ENCODE assay signal across 17 cellular contexts in the genomic region with DNA sequence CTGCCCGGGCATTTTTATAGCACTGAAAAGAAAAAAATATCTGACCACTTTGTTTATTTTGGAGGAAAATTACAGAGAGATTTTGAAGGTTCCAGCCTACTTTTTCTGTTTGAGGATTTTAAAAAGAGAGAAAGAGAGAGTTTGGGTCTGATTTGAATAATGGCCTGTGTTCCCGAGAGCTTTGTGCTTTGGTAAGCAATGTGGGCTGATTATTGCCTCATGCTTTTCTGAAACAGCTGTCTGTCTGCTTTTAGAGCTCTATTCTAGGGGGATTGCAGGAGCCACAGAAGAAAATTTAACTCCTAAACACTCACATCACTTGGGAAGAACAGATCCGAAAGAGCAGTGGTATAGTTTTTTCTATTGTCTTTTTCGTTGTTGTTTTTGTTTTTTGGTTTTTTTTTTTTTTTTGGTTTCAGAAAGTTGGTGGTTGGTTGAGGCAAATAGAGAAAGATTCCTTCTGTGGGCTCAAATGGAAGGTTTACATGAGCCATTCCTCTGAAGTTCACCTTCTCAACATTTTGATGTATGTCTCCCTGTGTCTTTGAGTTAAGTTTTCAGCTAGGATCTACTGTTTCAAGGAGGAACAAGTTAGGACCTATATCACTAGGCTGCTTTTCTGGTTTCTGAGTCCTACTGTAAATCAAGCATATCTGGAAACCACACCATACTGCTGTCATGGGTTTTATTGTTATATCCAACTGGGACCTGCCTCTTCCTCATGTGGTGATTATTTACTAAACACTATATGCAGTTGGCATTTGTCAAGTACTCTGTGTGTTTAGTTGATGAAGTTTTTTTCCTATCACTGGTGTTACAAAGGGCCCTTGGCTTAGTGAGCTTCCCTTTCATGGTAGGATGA.
DNase-seq lines count a peak whose midpoint lies in the region; ATAC-seq and TF ChIP-seq lines count a peak whose summit lies in the region.
"Had no signal": no experiment of that assay in that cellular context is flagged by ENCODE, and none has a peak within 500 bp of the region (broad histone marks: within the 10 kb centered on the region; RNA-seq: fewer than 3 reads in every experiment).

No MANE protein-coding gene starts in this region.

- DNase-seq in heart left ventricle (no peak), cardiac septum (ENCODE audit: low spot score) (no peak), OCI-M2 (lab: John Stamatoyannopoulos, UW; ENCODE audit: unreplicated experiment) (peak; percentile 32), left ventricle myocardium inferior (no peak), NCI-H146 treated with DMSO at 0.1 percent for 48 hours (lab: John Stamatoyannopoulos, UW; ENCODE audit: unreplicated experiment) (no peak), brain microvascular endothelial cell (no peak), T-helper 2 cell (no peak)
- no peak for DNase-seq in activated CD8-positive, alpha-beta T cell treated with anti-CD3 and anti-CD28 coated beads, Interleukin-2, amount 10 ng/mL, durations not matched to agents 7 days and 5 days
- DNase-seq: activated naive CD4-positive, alpha-beta T cell; effector memory CD4-positive, alpha-beta T cell; gastrocnemius medialis; GM23248; NCI-H1092 treated with DMSO at 0.1 percent for 48 hours; NCI-H524 treated with DMSO at 0.1 percent for 48 hours; stimulated activated naive B cell treated with anti-CD40 and anti-IgM and Interleukin-4, amounts not matched to agents 10 μg/mL and 1 μg/mL and 100 μg/mL, for 72 hours; T-helper 17 cell had no signal

- POLR2A ChIA-PET in activated CD8-positive, alpha-beta T cell treated with anti-CD3 and anti-CD28 coated beads, Interleukin-2, amount 10 ng/mL, durations not matched to agents 7 days and 5 days (lab: Charles Lee): no interaction called here

- in situ Hi-C loops in brain microvascular endothelial cell (cut with HindIII; ENCODE audit: low pct_ligation_motif_present, low sequenced_read_pairs): no loop called here

- intact Hi-C loops in heart left ventricle (cut with DNase I) (no loop called here), cardiac septum (cut with DNase I) (no loop called here), left ventricle myocardium inferior (cut with micrococcal nuclease) (no loop called here)

- H3K27ac Mint-ChIP-seq in activated CD8-positive, alpha-beta T cell treated with anti-CD3 and anti-CD28 coated beads, Interleukin-2, amount 10 ng/mL, durations not matched to agents 7 days and 5 days: no peak overlapping the region
- H3K27ac Mint-ChIP-seq: stimulated activated naive B cell treated with anti-CD40 and anti-IgM and Interleukin-4, amounts not matched to agents 10 μg/mL and 1 μg/mL and 100 μg/mL, for 72 hours; T-helper 17 cell had no signal

- no peak for TF ChIP-seq CTCF in heart left ventricle (IDR thresholded peaks at IDR 0.05)
- TF ChIP-seq CTCF in left ventricle myocardium inferior (IDR thresholded peaks at IDR 0.05; ENCODE audit: borderline replicate concordance): no peak
- TF ChIP-seq CTCF in brain microvascular endothelial cell (IDR thresholded peaks at IDR 0.05; ENCODE audit: low read depth, low read length, missing control alignments): no peak

- H3K4me1 Mint-ChIP-seq in activated CD8-positive, alpha-beta T cell treated with anti-CD3 and anti-CD28 coated beads, Interleukin-2, amount 10 ng/mL, durations not matched to agents 7 days and 5 days (ENCODE audit: low read depth): no peaks in the 10 kb centered on the region
- H3K4me1 Mint-ChIP-seq: stimulated activated naive B cell treated with anti-CD40 and anti-IgM and Interleukin-4, amounts not matched to agents 10 μg/mL and 1 μg/mL and 100 μg/mL, for 72 hours; T-helper 17 cell had no signal

- 58 to 66% (median 61%) methylated on average over 4 of the region's 4 CpGs for WGBS in heart left ventricle, 4 donors

- H3K9me3 ChIP-seq in heart left ventricle (no peaks in the 10 kb centered on the region), left ventricle myocardium inferior (replicated peaks) (no peaks in the 10 kb centered on the region)
- H3K9me3 ChIP-seq: gastrocnemius medialis had no signal

- H3K9me3 Mint-ChIP-seq in activated CD8-positive, alpha-beta T cell treated with anti-CD3 and anti-CD28 coated beads, Interleukin-2, amount 10 ng/mL, durations not matched to agents 7 days and 5 days (ENCODE audit: insufficient read depth): no peaks in the 10 kb centered on the region
- H3K9me3 Mint-ChIP-seq: stimulated activated naive B cell treated with anti-CD40 and anti-IgM and Interleukin-4, amounts not matched to agents 10 μg/mL and 1 μg/mL and 100 μg/mL, for 72 hours had no signal

- TF ChIP-seq POLR2A in heart left ventricle (IDR thresholded peaks at IDR 0.05): no peak

- CTCF ChIA-PET in activated CD8-positive, alpha-beta T cell treated with anti-CD3 and anti-CD28 coated beads, Interleukin-2, amount 10 ng/mL, durations not matched to agents 7 days and 5 days (lab: Charles Lee): no interaction called here

- H3K4me1 ChIP-seq in heart left ventricle (peaks cover 0 to 42% (median 10%) of the 10 kb centered on the region in 12 donors), left ventricle myocardium inferior (peaks cover 49% of the 10 kb centered on the region)
- H3K4me1 ChIP-seq: gastrocnemius medialis had no signal

- H3K27me3 Mint-ChIP-seq in activated CD8-positive, alpha-beta T cell treated with anti-CD3 and anti-CD28 coated beads, Interleukin-2, amount 10 ng/mL, durations not matched to agents 7 days and 5 days (ENCODE audit: low read depth): no peaks in the 10 kb centered on the region
- H3K27me3 Mint-ChIP-seq: stimulated activated naive B cell treated with anti-CD40 and anti-IgM and Interleukin-4, amounts not matched to agents 10 μg/mL and 1 μg/mL and 100 μg/mL, for 72 hours; T-helper 17 cell had no signal

- peak; percentile 27 to 66 (median 32) for ATAC-seq in heart left ventricle
- ATAC-seq in activated CD8-positive, alpha-beta T cell treated with anti-CD3 and anti-CD28 coated beads, Interleukin-2, amount 10 ng/mL, durations not matched to agents 7 days and 5 days: no peak
- ATAC-seq: gastrocnemius medialis; stimulated activated naive B cell treated with anti-CD40 and anti-IgM and Interleukin-4, amounts not matched to agents 10 μg/mL and 1 μg/mL and 100 μg/mL, for 72 hours; T-helper 17 cell had no signal

- H3K36me3 Mint-ChIP-seq in activated CD8-positive, alpha-beta T cell treated with anti-CD3 and anti-CD28 coated beads, Interleukin-2, amount 10 ng/mL, durations not matched to agents 7 days and 5 days (ENCODE audit: low read depth): no peaks in the 10 kb centered on the region
- H3K36me3 Mint-ChIP-seq: stimulated activated naive B cell treated with anti-CD40 and anti-IgM and Interleukin-4, amounts not matched to agents 10 μg/mL and 1 μg/mL and 100 μg/mL, for 72 hours had no signal

- H3K27ac ChIP-seq in heart left ventricle (peak overlapping the region in 6 of 12 donors; percentile 6 to 57 (median 20)), left ventricle myocardium inferior (replicated peaks) (peak overlapping the region; percentile 50), brain microvascular endothelial cell (no peak overlapping the region)
- H3K27ac ChIP-seq: gastrocnemius medialis, GM23248 had no signal

- no peak overlapping the region for H3K4me3 Mint-ChIP-seq in activated CD8-positive, alpha-beta T cell treated with anti-CD3 and anti-CD28 coated beads, Interleukin-2, amount 10 ng/mL, durations not matched to agents 7 days and 5 days
- H3K4me3 Mint-ChIP-seq: stimulated activated naive B cell treated with anti-CD40 and anti-IgM and Interleukin-4, amounts not matched to agents 10 μg/mL and 1 μg/mL and 100 μg/mL, for 72 hours; T-helper 17 cell had no signal

- H3K36me3 ChIP-seq in heart left ventricle: no peaks in the 10 kb centered on the region
- no peaks in the 10 kb centered on the region for H3K36me3 ChIP-seq in left ventricle myocardium inferior
- no peaks in the 10 kb centered on the region for H3K36me3 ChIP-seq in brain microvascular endothelial cell (replicated peaks)
- H3K36me3 ChIP-seq: gastrocnemius medialis had no signal

- H3K27me3 ChIP-seq in heart left ventricle (no peaks in the 10 kb centered on the region), left ventricle myocardium inferior (ENCODE audit: low read depth) (no peaks in the 10 kb centered on the region), brain microvascular endothelial cell (replicated peaks) (no peaks in the 10 kb centered on the region)
- H3K27me3 ChIP-seq: gastrocnemius medialis had no signal

- no peak overlapping the region for H3K4me3 ChIP-seq in heart left ventricle
- no peak overlapping the region for H3K4me3 ChIP-seq in left ventricle myocardium inferior
- H3K4me3 ChIP-seq in brain microvascular endothelial cell (ENCODE audit: low read depth, low read length): no peak overlapping the region
- H3K4me3 ChIP-seq: gastrocnemius medialis, GM23248, skin epidermis had no signal
